27 cellular contexts compared by ENCODE assay signal in genomic region chr19:18906605-18907519, GRCh38. TPM values are rescaled to one million over a fixed set of nuclear protein-coding genes. Genes with fewer than 3 reads are reported as not detected.
DNase-seq lines count a peak whose midpoint lies in the region; ATAC-seq and TF ChIP-seq lines count a peak whose summit lies in the region.
"Had no signal": no experiment of that assay in that cellular context is flagged by ENCODE, and none has a peak within 500 bp of the region (broad histone marks: within the 10 kb centered on the region; RNA-seq: fewer than 3 reads in every experiment).

No MANE protein-coding gene starts in this region.

- peaks cover 14% of the 10 kb centered on the region for H3K36me3 ChIP-seq in RWPE2 (ENCODE audit: low read depth)

- H3K27ac Mint-ChIP-seq in activated T-helper 2 cell treated with anti-CD3 and anti-CD28 coated beads, Interferon-gamma antibody, Interleukin-2, Interleukin-4, amounts not matched to agents 10 μg/mL and 5 μg/mL and 100 μg/mL, durations not matched to agents 14 hours and 24 hours and 36 hours, result no peak overlapping the region
- H3K27ac Mint-ChIP-seq: activated CD4-positive, alpha-beta T cell treated with anti-CD3 and anti-CD28 coated beads, Interleukin-2, amount 10 ng/mL, durations not matched to agents 24 days and 14 days; activated CD8-positive, alpha-beta memory T cell treated with anti-CD3 and anti-CD28 coated beads, Interleukin-2, amount 10 ng/mL, durations not matched to agents 7 days and 5 days; activated naive CD8-positive, alpha-beta T cell; HFFc6; IgD-negative memory B cell had no signal

- no peak for TF ChIP-seq CTCF in RWPE2 (IDR thresholded peaks at IDR 0.05; ENCODE audit: poor library complexity, severe bottlenecking)
- peak in 7 of 56 donors; percentile 7 to 23 (median 17) for TF ChIP-seq CTCF in dorsolateral prefrontal cortex (IDR thresholded peaks at IDR 0.05 in 54 of 56, conservative IDR thresholded peaks at IDR 0.05 in 2 of 56; ENCODE audit: low read depth in 1 of 56, partially characterized antibody in 56 of 56)

- no peak overlapping the region for H3K4me3 Mint-ChIP-seq in activated T-helper 2 cell treated with anti-CD3 and anti-CD28 coated beads, Interferon-gamma antibody, Interleukin-2, Interleukin-4, amounts not matched to agents 10 μg/mL and 5 μg/mL and 100 μg/mL, durations not matched to agents 14 hours and 24 hours and 36 hours (ENCODE audit: low read depth)
- H3K4me3 Mint-ChIP-seq: activated CD4-positive, alpha-beta T cell treated with anti-CD3 and anti-CD28 coated beads, Interleukin-2, amount 10 ng/mL, durations not matched to agents 24 days and 14 days; activated CD8-positive, alpha-beta memory T cell treated with anti-CD3 and anti-CD28 coated beads, Interleukin-2, amount 10 ng/mL, durations not matched to agents 7 days and 5 days; activated naive CD8-positive, alpha-beta T cell; CD4-positive, alpha-beta memory T cell; HFFc6; IgD-negative memory B cell; neural crest cell had no signal

- ATAC-seq in RWPE2 (ENCODE audit: low read depth), result no peak
- ATAC-seq: activated CD8-positive, alpha-beta memory T cell treated with anti-CD3 and anti-CD28 coated beads, Interleukin-2, amount 10 ng/mL, durations not matched to agents 7 days and 5 days; SK-N-SH treated with all-trans-retinoic acid at 6 μM for 48 hours had no signal

- no peaks in the 10 kb centered on the region for H3K9me3 ChIP-seq in RWPE2 (ENCODE audit: severe bottlenecking)
- H3K9me3 ChIP-seq: thyroid gland had no signal

- H3K4me3 ChIP-seq in RWPE2 (ENCODE audit: severe bottlenecking) (no peak overlapping the region), dorsolateral prefrontal cortex (peak overlapping the region in 10 of 59 donors; percentile 1 to 35 (median 12))
- H3K4me3 ChIP-seq: lung, skin epidermis, thyroid gland had no signal

- H3K27me3 Mint-ChIP-seq in activated T-helper 2 cell treated with anti-CD3 and anti-CD28 coated beads, Interferon-gamma antibody, Interleukin-2, Interleukin-4, amounts not matched to agents 10 μg/mL and 5 μg/mL and 100 μg/mL, durations not matched to agents 14 hours and 24 hours and 36 hours (ENCODE audit: low read depth), result no peaks in the 10 kb centered on the region
- H3K27me3 Mint-ChIP-seq: activated CD4-positive, alpha-beta T cell treated with anti-CD3 and anti-CD28 coated beads, Interleukin-2, amount 10 ng/mL, durations not matched to agents 24 days and 14 days; activated CD8-positive, alpha-beta memory T cell treated with anti-CD3 and anti-CD28 coated beads, Interleukin-2, amount 10 ng/mL, durations not matched to agents 7 days and 5 days; activated naive CD8-positive, alpha-beta T cell; CD4-positive, alpha-beta memory T cell; IgD-negative memory B cell had no signal

- no peaks in the 10 kb centered on the region for H3K4me1 Mint-ChIP-seq in activated T-helper 2 cell treated with anti-CD3 and anti-CD28 coated beads, Interferon-gamma antibody, Interleukin-2, Interleukin-4, amounts not matched to agents 10 μg/mL and 5 μg/mL and 100 μg/mL, durations not matched to agents 14 hours and 24 hours and 36 hours (ENCODE audit: low read depth)
- H3K4me1 Mint-ChIP-seq: activated CD4-positive, alpha-beta T cell treated with anti-CD3 and anti-CD28 coated beads, Interleukin-2, amount 10 ng/mL, durations not matched to agents 24 days and 14 days; activated CD8-positive, alpha-beta memory T cell treated with anti-CD3 and anti-CD28 coated beads, Interleukin-2, amount 10 ng/mL, durations not matched to agents 7 days and 5 days; neural crest cell had no signal

- intact Hi-C loops in dorsolateral prefrontal cortex (cut with DNase I), result loop anchor here in 1 of 2 donors (5.0 kb wide), 2 partner anchors 40 to 315 kb away; no protein-coding TSS in a partner anchor
- intact Hi-C loops in activated T-helper 2 cell treated with anti-CD3 and anti-CD28 coated beads, Interferon-gamma antibody, Interleukin-2, Interleukin-4, amounts not matched to agents 10 μg/mL and 5 μg/mL and 100 μg/mL, durations not matched to agents 14 hours and 24 hours and 36 hours (cut with micrococcal nuclease), result no loop called here

- no peaks in the 10 kb centered on the region for H3K27me3 ChIP-seq in RWPE2 (ENCODE audit: insufficient read depth, poor library complexity, severe bottlenecking)
- no peaks in the 10 kb centered on the region for H3K27me3 ChIP-seq in dorsolateral prefrontal cortex
- H3K27me3 ChIP-seq: thyroid gland had no signal

- no peaks in the 10 kb centered on the region for H3K9me3 Mint-ChIP-seq in activated T-helper 2 cell treated with anti-CD3 and anti-CD28 coated beads, Interferon-gamma antibody, Interleukin-2, Interleukin-4, amounts not matched to agents 10 μg/mL and 5 μg/mL and 100 μg/mL, durations not matched to agents 14 hours and 24 hours and 36 hours
- H3K9me3 Mint-ChIP-seq: activated CD4-positive, alpha-beta T cell treated with anti-CD3 and anti-CD28 coated beads, Interleukin-2, amount 10 ng/mL, durations not matched to agents 24 days and 14 days; CD4-positive, alpha-beta memory T cell; HFFc6; IgD-negative memory B cell; neural crest cell had no signal

- H3K27ac ChIP-seq in RWPE2 (ENCODE audit: poor library complexity, severe bottlenecking) (no peak overlapping the region), dorsolateral prefrontal cortex (peak overlapping the region; percentile 46 to 96 (median 87)), temporal lobe (ENCODE audit: low read depth, low read length) (peak overlapping the region; percentile 92)
- H3K27ac ChIP-seq: skin epidermis, thyroid gland, VCaP had no signal

- no peaks in the 10 kb centered on the region for H3K4me1 ChIP-seq in RWPE2 (ENCODE audit: insufficient read depth, poor library complexity, severe bottlenecking)
- H3K4me1 ChIP-seq: thyroid gland had no signal

- H3K36me3 Mint-ChIP-seq in activated T-helper 2 cell treated with anti-CD3 and anti-CD28 coated beads, Interferon-gamma antibody, Interleukin-2, Interleukin-4, amounts not matched to agents 10 μg/mL and 5 μg/mL and 100 μg/mL, durations not matched to agents 14 hours and 24 hours and 36 hours (ENCODE audit: low read depth), result peaks cover 26% of the 10 kb centered on the region
- H3K36me3 Mint-ChIP-seq: activated CD8-positive, alpha-beta memory T cell treated with anti-CD3 and anti-CD28 coated beads, Interleukin-2, amount 10 ng/mL, durations not matched to agents 7 days and 5 days; activated naive CD8-positive, alpha-beta T cell had no signal

- DNase-seq in RWPE2 (ENCODE audit: low spot score) (peak; percentile 60), dorsolateral prefrontal cortex (peak; percentile 41 to 90 (median 84)), medulla oblongata (ENCODE audit: extremely low spot score) (peak; percentile 94), amniotic stem cell (lab: John Stamatoyannopoulos, UW) (no peak), COR-L47 (lab: John Stamatoyannopoulos, UW) (no peak)
- no peak for DNase-seq in activated T-helper 2 cell treated with anti-CD3 and anti-CD28 coated beads, Interferon-gamma antibody, Interleukin-2, Interleukin-4, amounts not matched to agents 10 μg/mL and 5 μg/mL and 100 μg/mL, durations not matched to agents 14 hours and 24 hours and 36 hours (ENCODE audit: low spot score)
- DNase-seq: activated CD4-positive, alpha-beta T cell treated with anti-CD3 and anti-CD28 coated beads, Interleukin-2, amount 10 ng/mL, durations not matched to agents 24 days and 14 days; activated CD8-positive, alpha-beta memory T cell treated with anti-CD3 and anti-CD28 coated beads, Interleukin-2, amount 10 ng/mL, durations not matched to agents 7 days and 5 days; effector CD8-positive, alpha-beta T cell; foreskin fibroblast; HFFc6; kidney; NCI-H1105 treated with DMSO at 0.1 percent for 48 hours; NCI-H2081; NCI-H226; thyroid gland had no signal

RNA-seq across cellular contexts. Expression of gene CERS1, which starts 10.9 kb away (rescaled TPM):
- total RNA-seq in dorsolateral prefrontal cortex (100 to 1,000 TPM in 106 of 120 experiments, 10 to 100 TPM in 14; 81.6 to 211 (median 120) TPM), temporal lobe (22.4 TPM)
- total RNA-seq in activated T-helper 2 cell treated with anti-CD3 and anti-CD28 coated beads, Interferon-gamma antibody, Interleukin-2, Interleukin-4, amounts not matched to agents 10 μg/mL and 5 μg/mL and 100 μg/mL, durations not matched to agents 14 hours and 24 hours and 36 hours, result 0.09 and 0.18 TPM in 2 replicates
- total RNA-seq: activated CD8-positive, alpha-beta memory T cell treated with anti-CD3 and anti-CD28 coated beads, Interleukin-2, amount 10 ng/mL, durations not matched to agents 7 days and 5 days; CD4-positive, alpha-beta memory T cell; MCF 10A; T-helper 2 cell treated with Interferon-gamma antibody and Interleukin-4, amounts not matched to agents 100 ng/mL and 5 ng/mL, for 36 hours had no signal

RNA-seq across cellular contexts. Expression of gene COPE, which starts 12.3 kb away (rescaled TPM):
- total RNA-seq in dorsolateral prefrontal cortex (100 to 1,000 TPM; 108 to 189 (median 147) TPM), temporal lobe (65.2 TPM)
- 231 and 240 TPM in 2 replicates for total RNA-seq in activated T-helper 2 cell treated with anti-CD3 and anti-CD28 coated beads, Interferon-gamma antibody, Interleukin-2, Interleukin-4, amounts not matched to agents 10 μg/mL and 5 μg/mL and 100 μg/mL, durations not matched to agents 14 hours and 24 hours and 36 hours

RNA-seq across cellular contexts. Expression of gene DDX49, which starts 12.7 kb away (rescaled TPM):
- total RNA-seq in dorsolateral prefrontal cortex, result 10 to 100 TPM; 28.5 to 56.4 (median 38.5) TPM
- 43.8 TPM for total RNA-seq in temporal lobe
- 75.2 and 77.5 TPM in 2 replicates for total RNA-seq in activated T-helper 2 cell treated with anti-CD3 and anti-CD28 coated beads, Interferon-gamma antibody, Interleukin-2, Interleukin-4, amounts not matched to agents 10 μg/mL and 5 μg/mL and 100 μg/mL, durations not matched to agents 14 hours and 24 hours and 36 hours

RNA-seq across cellular contexts. Expression of gene HOMER3, which starts 34.2 kb away (rescaled TPM):
- total RNA-seq in dorsolateral prefrontal cortex, result 10 to 100 TPM; 11.7 to 52.8 (median 22.9) TPM
- total RNA-seq in temporal lobe, result 17.7 TPM
- total RNA-seq in activated T-helper 2 cell treated with anti-CD3 and anti-CD28 coated beads, Interferon-gamma antibody, Interleukin-2, Interleukin-4, amounts not matched to agents 10 μg/mL and 5 μg/mL and 100 μg/mL, durations not matched to agents 14 hours and 24 hours and 36 hours, result 3.6 and 4.4 TPM in 2 replicates
- total RNA-seq: T-helper 2 cell treated with Interferon-gamma antibody and Interleukin-4, amounts not matched to agents 100 ng/mL and 5 ng/mL, for 36 hours had no signal

Comparison
In these comparisons a context has a peak if more than half of its experiments do, and no peak if none do; other contexts are left out.
1. DNase-seq: peak in RWPE2 (single experiment), dorsolateral prefrontal cortex (10 of 10) and medulla oblongata (single experiment); none in activated T-helper 2 cell treated with anti-CD3 and anti-CD28 coated beads, Interferon-gamma antibody, Interleukin-2, Interleukin-4, amounts not matched to agents 10 μg/mL and 5 μg/mL and 100 μg/mL, durations not matched to agents 14 hours and 24 hours and 36 hours (single experiment), amniotic stem cell (single experiment) and COR-L47 (single experiment).
2. RNA of gene CERS1, which starts 10.9 kb away (total RNA-seq): 81.6 to 211 TPM in dorsolateral prefrontal cortex and 22.4 TPM in temporal lobe (single experiment); 0.09 to 0.18 TPM in activated T-helper 2 cell treated with anti-CD3 and anti-CD28 coated beads, Interferon-gamma antibody, Interleukin-2, Interleukin-4, amounts not matched to agents 10 μg/mL and 5 μg/mL and 100 μg/mL, durations not matched to agents 14 hours and 24 hours and 36 hours; every median in the first group is over 10 times any median in the second.